ENCODE assay signal across 1 cellular context in genomic region chr10:29543715-29544114, GRCh38.
TF ChIP-seq lines count a peak whose summit lies in the region.

No MANE protein-coding gene starts in this region.

TF ChIP-seq in GM23338, 12 proteins besides CTCF, POLR2A, EP300 and RAD21 (continued from another document):
- TF ChIP-seq ZNF462 (CRISPR knock-in tag; IDR thresholded peaks at IDR 0.05) (no peak), NANOG (IDR thresholded peaks at IDR 0.05; ENCODE audit: borderline replicate concordance) (no peak), ZNF114 (CRISPR knock-in tag; IDR thresholded peaks at IDR 0.05) (no peak), EZH2phosphoT487 (IDR thresholded peaks at IDR 0.05; ENCODE audit: unreplicated experiment) (no peak), EZH2 (IDR thresholded peaks at IDR 0.05; ENCODE audit: low read depth, unreplicated experiment) (no peak), ZNF331 (CRISPR knock-in tag; IDR thresholded peaks at IDR 0.05; ENCODE audit: low read depth) (no peak), STAT1 (IDR thresholded peaks at IDR 0.05; ENCODE audit: unreplicated experiment) (no peak), JUNB (IDR thresholded peaks at IDR 0.05; ENCODE audit: unreplicated experiment) (no peak), CREB1 (CRISPR knock-in tag; IDR thresholded peaks at IDR 0.05; ENCODE audit: low read depth) (no peak), ETS1 (IDR thresholded peaks at IDR 0.05) (no peak), POLR2AphosphoS5 (IDR thresholded peaks at IDR 0.05; ENCODE audit: low read depth) (no peak)
